ENCODE assay signal across 17 cellular contexts in genomic region chr11:100629671-100630070, GRCh38. TPM values are rescaled to one million over a fixed set of nuclear protein-coding genes. Genes with fewer than 3 reads are reported as not detected.
A peak's percentile ranks its signal among the peaks of the same experiment; 100 is the strongest.
DNase-seq lines count a peak whose midpoint lies in the region; ATAC-seq and TF ChIP-seq lines count a peak whose summit lies in the region.
"Had no signal": no experiment of that assay in that cellular context is flagged by ENCODE, and none has a peak within 500 bp of the region (broad histone marks: within the 10 kb centered on the region; RNA-seq: fewer than 3 reads in every experiment).

No MANE protein-coding gene starts in this region.

- ATAC-seq in heart left ventricle, result peak in 3 of 4 donors; percentile 29 to 63 (median 63)
- no peak for ATAC-seq in Right ventricle myocardium superior (ENCODE audit: poor library complexity)
- ATAC-seq: Right ventricle myocardium inferior; stimulated activated naive CD8-positive, alpha-beta T cell treated with anti-CD3 and anti-CD28 coated beads, Interleukin-15, Interleukin-2, amounts not matched to agents 100 U/mL and 50 U/mL, for 24 hours had no signal

- H3K36me3 ChIP-seq in heart left ventricle, result no peaks in the 10 kb centered on the region
- H3K36me3 ChIP-seq in prostate gland, result no peaks in the 10 kb centered on the region

- no peak overlapping the region for H3K27ac Mint-ChIP-seq in activated CD4-positive, alpha-beta T cell treated with anti-CD3 and anti-CD28 coated beads, Interleukin-2, amount 10 ng/mL, durations not matched to agents 7 days and 5 days
- H3K27ac Mint-ChIP-seq: CD4-positive, alpha-beta memory T cell; dendritic cell treated with granulocyte-macrophage colony-stimulating factor and Interleukin-4, amounts not matched to agents 40 ng/mL and 50 ng/mL, for 4 days had no signal

- 21 to 50% (median 40%) methylated on average over 1 of the region's 1 CpG for whole genome bisulfite sequencing in heart left ventricle, 4 donors
- 83% methylated on average over 1 of the region's 1 CpG for WGBS in prostate gland

- CTCF ChIA-PET in activated CD4-positive, alpha-beta T cell treated with anti-CD3 and anti-CD28 coated beads, Interleukin-2, amount 10 ng/mL, durations not matched to agents 7 days and 5 days (lab: Charles Lee), result no interaction called here

- H3K4me1 ChIP-seq in heart left ventricle (peaks cover 0 to 33% (median 14%) of the 10 kb centered on the region in 12 donors), prostate gland (replicated peaks) (no peaks in the 10 kb centered on the region)

- H3K9me3 Mint-ChIP-seq in activated CD4-positive, alpha-beta T cell treated with anti-CD3 and anti-CD28 coated beads, Interleukin-2, amount 10 ng/mL, durations not matched to agents 7 days and 5 days, result no peaks in the 10 kb centered on the region

- no peaks in the 10 kb centered on the region for H3K4me1 Mint-ChIP-seq in activated CD4-positive, alpha-beta T cell treated with anti-CD3 and anti-CD28 coated beads, Interleukin-2, amount 10 ng/mL, durations not matched to agents 7 days and 5 days
- H3K4me1 Mint-ChIP-seq: CD4-positive, alpha-beta memory T cell had no signal

- H3K36me3 Mint-ChIP-seq in activated CD4-positive, alpha-beta T cell treated with anti-CD3 and anti-CD28 coated beads, Interleukin-2, amount 10 ng/mL, durations not matched to agents 7 days and 5 days (ENCODE audit: low read depth), result no peaks in the 10 kb centered on the region
- H3K36me3 Mint-ChIP-seq: CD4-positive, alpha-beta memory T cell had no signal

- peaks cover 0 to under 1% (median 0%) of the 10 kb centered on the region in 12 donors for H3K9me3 ChIP-seq in heart left ventricle
- no peaks in the 10 kb centered on the region for H3K9me3 ChIP-seq in prostate gland

- POLR2A ChIA-PET in activated CD4-positive, alpha-beta T cell treated with anti-CD3 and anti-CD28 coated beads, Interleukin-2, amount 10 ng/mL, durations not matched to agents 7 days and 5 days (lab: Charles Lee), result no interaction called here

- H3K27me3 ChIP-seq in heart left ventricle (no peaks in the 10 kb centered on the region), prostate gland (replicated peaks; ENCODE audit: insufficient read depth) (no peaks in the 10 kb centered on the region)

- H3K4me3 Mint-ChIP-seq in activated CD4-positive, alpha-beta T cell treated with anti-CD3 and anti-CD28 coated beads, Interleukin-2, amount 10 ng/mL, durations not matched to agents 7 days and 5 days, result no peak overlapping the region
- H3K4me3 Mint-ChIP-seq: CD4-positive, alpha-beta memory T cell; dendritic cell treated with granulocyte-macrophage colony-stimulating factor and Interleukin-4, amounts not matched to agents 40 ng/mL and 50 ng/mL, for 4 days had no signal

- H3K27ac ChIP-seq in heart left ventricle, result no peak overlapping the region
- H3K27ac ChIP-seq in prostate gland, result no peak overlapping the region

- H3K4me3 ChIP-seq in heart left ventricle (no peak overlapping the region), fibroblast of villous mesenchyme (ENCODE audit: low read depth, low read length) (no peak overlapping the region), prostate gland (no peak overlapping the region)
- H3K4me3 ChIP-seq: smooth muscle cell had no signal

- DNase-seq in heart left ventricle (peak in 1 of 5 donors; percentile 33), Right ventricle myocardium superior (no peak), SW480 (ENCODE audit: low spot score) (peak; percentile 32), fibroblast of villous mesenchyme (ENCODE audit: low read depth) (peak; percentile 23), prostate gland (ENCODE audit: low spot score) (no peak), GOT3 (lab: John Stamatoyannopoulos, UW) (no peak), NCI-H510A (lab: John Stamatoyannopoulos, UW) (no peak)
- DNase-seq in activated CD4-positive, alpha-beta T cell treated with anti-CD3 and anti-CD28 coated beads, Interleukin-2, amount 10 ng/mL, durations not matched to agents 7 days and 5 days, result no peak
- DNase-seq: amygdala; CD4-positive, alpha-beta memory T cell; GF-D8; Kasumi-1; NCI-H187 treated with DMSO at 0.1 percent for 48 hours; stimulated activated naive CD8-positive, alpha-beta T cell treated with anti-CD3 and anti-CD28 coated beads, Interleukin-15, Interleukin-2, amounts not matched to agents 100 U/mL and 50 U/mL, for 24 hours had no signal

- TF ChIP-seq CTCF in heart left ventricle (IDR thresholded peaks at IDR 0.05), result peak in 3 of 12 donors; percentile 10 to 15 (median 13)
- peak; percentile 16 for TF ChIP-seq CTCF in fibroblast of villous mesenchyme (IDR thresholded peaks at IDR 0.05; ENCODE audit: insufficient read depth, low read depth, low read length)
- no peak for TF ChIP-seq CTCF in prostate gland (IDR thresholded peaks at IDR 0.05)

- TF ChIP-seq POLR2A in heart left ventricle (IDR thresholded peaks at IDR 0.05) (no peak), prostate gland (IDR thresholded peaks at IDR 0.05) (no peak)

- intact Hi-C loops in heart left ventricle (cut with DNase I), result loop anchor here in 2 of 10 donors (5.0 kb wide), 3 partner anchors 53 to 303 kb away; no protein-coding TSS in a partner anchor
- intact Hi-C loops in Right ventricle myocardium superior (cut with DNase I), result loop anchor here (10.0 kb wide), 1 partner anchor 105 kb away; no protein-coding TSS in a partner anchor
- intact Hi-C loops in prostate gland (cut with DNase I), result no loop called here

- H3K27me3 Mint-ChIP-seq in activated CD4-positive, alpha-beta T cell treated with anti-CD3 and anti-CD28 coated beads, Interleukin-2, amount 10 ng/mL, durations not matched to agents 7 days and 5 days, result no peaks in the 10 kb centered on the region
- H3K27me3 Mint-ChIP-seq: CD4-positive, alpha-beta memory T cell; dendritic cell treated with granulocyte-macrophage colony-stimulating factor and Interleukin-4, amounts not matched to agents 40 ng/mL and 50 ng/mL, for 4 days had no signal

RNA-seq across cellular contexts. Expression of gene ARHGAP42, which starts 57.4 kb away (rescaled TPM):
- total RNA-seq in heart left ventricle (10 to 100 TPM in 4 of 9 donors, 1 to 10 TPM in 5; 6.7 to 12.4 (median 9.1) TPM), Right ventricle myocardium superior (7.2 TPM), fibroblast of villous mesenchyme (13.9 and 16.8 TPM in 2 replicates), prostate gland (10 to 100 TPM; 12.8 to 20.5 TPM)
- 1 to 10 TPM; 3.8 to 6.2 TPM for polyA plus RNA-seq in heart left ventricle
- total RNA-seq in activated CD4-positive, alpha-beta T cell treated with anti-CD3 and anti-CD28 coated beads, Interleukin-2, amount 10 ng/mL, durations not matched to agents 7 days and 5 days, result under 1 TPM; 0.05 to 0.10 TPM
- total RNA-seq: CD4-positive, alpha-beta memory T cell had no signal
- polyA plus RNA-seq: CD4-positive, alpha-beta memory T cell had no signal

Comparison
In these comparisons a context has a peak if more than half of its experiments do, and no peak if none do; other contexts are left out.
1. DNase-seq: peak in SW480 (single experiment) and fibroblast of villous mesenchyme (single experiment); none in Right ventricle myocardium superior (single experiment), prostate gland (single experiment), GOT3 (single experiment), activated CD4-positive, alpha-beta T cell treated with anti-CD3 and anti-CD28 coated beads, Interleukin-2, amount 10 ng/mL, durations not matched to agents 7 days and 5 days (single experiment) and NCI-H510A (single experiment).